ENCODE assay signal across 30 cellular contexts in the genomic region with DNA sequence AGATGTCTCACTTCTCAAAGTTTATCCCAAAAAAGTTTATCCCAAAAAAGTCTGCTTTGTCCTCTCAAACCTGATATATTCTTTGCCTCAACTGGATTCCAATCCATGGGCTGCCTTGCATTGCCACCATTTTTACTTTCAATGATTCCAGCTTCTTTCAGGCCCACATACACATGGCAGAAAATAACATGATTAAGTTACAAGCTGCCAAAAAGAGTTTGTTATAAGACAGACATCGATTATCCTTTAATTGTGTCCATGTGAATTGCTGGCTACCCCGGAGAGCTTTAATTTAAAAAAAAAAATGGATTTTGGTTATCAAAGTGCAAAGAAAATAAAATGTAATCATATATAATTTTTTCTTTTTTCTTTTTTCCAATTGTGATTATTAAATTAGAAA.
"Had no signal": no experiment of that assay in that cellular context is flagged by ENCODE, and none has a peak within 500 bp of the region (broad histone marks: within the 10 kb centered on the region; RNA-seq: fewer than 3 reads in every experiment).

No MANE protein-coding gene starts in this region.

- H3K4me3 ChIP-seq: adrenal gland, ascending aorta, body of pancreas, breast epithelium, cardiac muscle cell had no signal

- ATAC-seq: activated naive CD4-positive, alpha-beta T cell treated with anti-CD3 and anti-CD28 coated beads, Interleukin-2, amount 50 U/mL, for 72 hours; activated naive CD8-positive, alpha-beta T cell treated with anti-CD3 and anti-CD28 coated beads, Interleukin-2, amount 50 U/mL, for 24 hours; activated T-cell treated with anti-CD3 and anti-CD28 coated beads, Interleukin-2, amount 50 U/mL, for 4 hours; activated T-cell treated with anti-CD3 and anti-CD28 coated beads, Interleukin-2, amount 50 U/mL, for 72 hours; activated T-helper 17 cell treated with anti-CD3 and anti-CD28 coated beads, Interleukin-2, amount 50 U/mL, for 72 hours; body of pancreas had no signal

- H3K27ac ChIP-seq: adrenal gland, ascending aorta, body of pancreas, brain microvascular endothelial cell, breast epithelium, cardiac muscle cell had no signal

- DNase-seq: activated effector memory CD4-positive, alpha-beta T cell treated with anti-CD3 and anti-CD28 coated beads, Interleukin-2, amount 50 U/mL, for 16 hours; activated effector memory CD4-positive, alpha-beta T cell treated with Interleukin-2 at 50 U/mL for 16 hours; activated gamma-delta T cell; activated gamma-delta T cell treated with Interleukin-2 at 50 U/mL for 16 hours; activated naive CD4-positive, alpha-beta T cell; activated naive CD4-positive, alpha-beta T cell treated with anti-CD3 and anti-CD28 coated beads for 36 hours; activated naive CD4-positive, alpha-beta T cell treated with anti-CD3 and anti-CD28 coated beads, Interleukin-2, amount 10 ng/mL, durations not matched to agents 7 days and 5 days; activated naive CD4-positive, alpha-beta T cell treated with anti-CD3 and anti-CD28 coated beads, Interleukin-2, amount 50 U/mL, for 16 hours; activated naive CD4-positive, alpha-beta T cell treated with Interleukin-2 at 50 U/mL for 16 hours; activated naive CD8-positive, alpha-beta T cell treated with anti-CD3 and anti-CD28 coated beads for 36 hours; activated naive CD8-positive, alpha-beta T cell treated with anti-CD3 and anti-CD28 coated beads, Interleukin-2, amount 10 ng/mL, durations not matched to agents 7 days and 5 days; activated naive CD8-positive, alpha-beta T cell treated with anti-CD3 and anti-CD28 coated beads, Interleukin-2, amount 50 U/mL, for 24 hours; activated T-cell treated with anti-CD3 and anti-CD28 coated beads, Interleukin-2, amount 50 U/mL, for 24 hours; activated T-cell treated with anti-CD3 and anti-CD28 coated beads, Interleukin-2, amount 50 U/mL, for 4 hours; activated T-cell treated with anti-CD3 and anti-CD28 coated beads, Interleukin-2, amount 50 U/mL, for 48 hours; activated T-cell treated with anti-CD3 and anti-CD28 coated beads, Interleukin-2, amount 50 U/mL, for 72 hours; adrenal gland; amniotic stem cell; amygdala; anterior cingulate cortex; aorta; body of pancreas; brain microvascular endothelial cell; central memory CD4-positive, alpha-beta T cell; cerebellar nuclear complex had no signal

- H3K36me3 ChIP-seq: adrenal gland, ascending aorta, brain microvascular endothelial cell, breast epithelium, cardiac muscle cell had no signal

- H3K9me3 ChIP-seq: adrenal gland, ascending aorta, body of pancreas, breast epithelium had no signal

- H3K27me3 ChIP-seq: adrenal gland, ascending aorta, body of pancreas, brain microvascular endothelial cell, breast epithelium, cardiac muscle cell had no signal

- H3K4me1 ChIP-seq: adrenal gland, ascending aorta, body of pancreas, breast epithelium had no signal
